ENCODE assay signal across 1 cellular context in the genomic region with DNA sequence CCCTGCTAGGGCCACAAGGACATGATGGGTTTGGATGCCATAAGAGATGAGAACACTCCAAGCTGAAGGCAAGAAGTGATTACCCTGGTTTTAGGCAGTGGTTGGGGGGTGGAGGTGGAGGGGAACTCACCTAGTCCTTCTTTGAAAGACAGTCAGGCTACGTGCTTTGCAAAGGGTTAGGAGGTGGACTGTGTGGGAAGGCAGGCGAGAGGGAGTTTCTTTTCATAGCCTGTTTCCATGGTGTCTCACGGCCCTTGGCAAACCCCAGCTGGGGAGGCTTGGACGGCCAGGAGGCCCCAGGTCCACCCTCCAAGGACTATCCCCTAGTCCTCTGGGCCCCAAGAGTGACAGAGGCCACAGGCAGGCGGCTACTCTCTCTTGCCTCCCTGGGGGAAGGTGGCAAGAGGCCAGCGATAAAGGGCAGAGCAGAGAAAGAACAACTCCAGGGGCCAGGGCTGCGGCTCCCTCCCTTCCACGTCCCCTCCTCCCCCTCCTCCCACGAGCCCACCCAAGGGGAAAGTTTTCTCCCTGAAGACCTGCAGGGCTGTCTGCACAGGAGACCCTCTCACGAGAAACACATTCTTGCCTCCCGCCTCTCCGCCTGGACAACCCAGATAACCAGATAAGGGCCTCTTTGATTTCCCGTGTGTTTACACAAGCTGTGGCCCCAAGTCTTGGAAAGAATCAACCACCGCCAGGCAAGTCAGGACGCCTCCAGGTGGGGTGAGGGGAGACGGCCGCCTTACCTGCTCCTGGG.
TF ChIP-seq lines count a peak whose summit lies in the region.

No MANE protein-coding gene starts in this region.

TF ChIP-seq in HepG2, 621 proteins besides CTCF, POLR2A, EP300 and RAD21 (continued from another document and continues in another):
- TF ChIP-seq PRDM15 (CRISPR knock-in tag; IDR thresholded peaks at IDR 0.05) (no peak), HDAC1 (CRISPR knock-in tag; IDR thresholded peaks at IDR 0.05) (0 out of 2 replicates have a peak, but pooled peaks have one; percentile 22), HHEX (CRISPR knock-in tag; IDR thresholded peaks at IDR 0.05) (peak; percentile 3; the same call in 1 of the 2 replicates), ZNF569 (CRISPR knock-in tag; IDR thresholded peaks at IDR 0.05; ENCODE audit: borderline replicate concordance) (no peak), AGO2 (optimal IDR thresholded peaks at IDR 0.05; ENCODE audit: low read depth, low read length) (no peak), SAP130 (CRISPR knock-in tag; IDR thresholded peaks at IDR 0.05; ENCODE audit: low read depth) (0 out of 2 replicates have a peak, but pooled peaks have one; percentile 10), HNRNPUL1 (IDR thresholded peaks at IDR 0.05; ENCODE audit: low read depth, low read length) (no peak), MATR3 (CRISPR knock-in tag; IDR thresholded peaks at IDR 0.05) (no peak), ZNF160 (CRISPR knock-in tag; IDR thresholded peaks at IDR 0.05) (no peak), PHF20 (CRISPR knock-in tag; IDR thresholded peaks at IDR 0.05) (no peak), MNT (IDR thresholded peaks at IDR 0.05) (no peak), CEBPG (CRISPR knock-in tag; IDR thresholded peaks at IDR 0.05) (no peak), ERF (CRISPR knock-in tag; IDR thresholded peaks at IDR 0.05) (no peak), FOXA3 (CRISPR knock-in tag; IDR thresholded peaks at IDR 0.05) (peak; percentile 68), ZFAT (CRISPR knock-in tag; conservative IDR thresholded peaks at IDR 0.05) (no peak), ZNF331 (CRISPR knock-in tag; IDR thresholded peaks at IDR 0.05) (0 out of 2 replicates have a peak, but pooled peaks have one; percentile 38), SRSF4 (IDR thresholded peaks at IDR 0.05; ENCODE audit: low read depth, low read length, poor library complexity, severe bottlenecking) (no peak), ZNF33B (CRISPR knock-in tag; IDR thresholded peaks at IDR 0.05) (0 out of 2 replicates have a peak, but pooled peaks have one; percentile 8), ZBTB7A (CRISPR knock-in tag; IDR thresholded peaks at IDR 0.05) (peak; percentile 54; the same call in 1 of the 2 replicates), GATAD2A (CRISPR knock-in tag; IDR thresholded peaks at IDR 0.05) (peak; percentile 71), FOXP4 (CRISPR knock-in tag; IDR thresholded peaks at IDR 0.05) (0 out of 2 replicates have a peak, but pooled peaks have one; percentile 12), MAFK (conservative IDR thresholded peaks at IDR 0.05 in 1 of 2, IDR thresholded peaks at IDR 0.05 in 1 of 2; ENCODE audit: low read length in 2 of 2) (no peak), ZNF687 (CRISPR knock-in tag; IDR thresholded peaks at IDR 0.05) (peak; percentile 50), PHF21A (CRISPR knock-in tag; IDR thresholded peaks at IDR 0.05) (no peak), HNRNPL (IDR thresholded peaks at IDR 0.05; ENCODE audit: low read depth, low read length) (0 out of 2 replicates have a peak, but pooled peaks have one; percentile 31), ZIK1 (CRISPR knock-in tag; IDR thresholded peaks at IDR 0.05; ENCODE audit: borderline replicate concordance, low read depth) (0 out of 2 replicates have a peak, but pooled peaks have one; percentile 63), ZNF468 (CRISPR knock-in tag; IDR thresholded peaks at IDR 0.05) (no peak), ARID4A (CRISPR knock-in tag; IDR thresholded peaks at IDR 0.05; ENCODE audit: borderline replicate concordance) (0 out of 2 replicates have a peak, but pooled peaks have one; percentile 16), THAP9 (CRISPR knock-in tag; IDR thresholded peaks at IDR 0.05; ENCODE audit: borderline replicate concordance) (peak; percentile 22; the same call in 1 of the 2 replicates), ZNF547 (CRISPR knock-in tag; IDR thresholded peaks at IDR 0.05) (0 out of 2 replicates have a peak, but pooled peaks have one; percentile 9), ZNF143 (CRISPR knock-in tag; IDR thresholded peaks at IDR 0.05) (no peak), ELF3 (CRISPR knock-in tag; IDR thresholded peaks at IDR 0.05) (peak; percentile 19; the same call in 1 of the 2 replicates)
- TF ChIP-seq, protein P1, sequence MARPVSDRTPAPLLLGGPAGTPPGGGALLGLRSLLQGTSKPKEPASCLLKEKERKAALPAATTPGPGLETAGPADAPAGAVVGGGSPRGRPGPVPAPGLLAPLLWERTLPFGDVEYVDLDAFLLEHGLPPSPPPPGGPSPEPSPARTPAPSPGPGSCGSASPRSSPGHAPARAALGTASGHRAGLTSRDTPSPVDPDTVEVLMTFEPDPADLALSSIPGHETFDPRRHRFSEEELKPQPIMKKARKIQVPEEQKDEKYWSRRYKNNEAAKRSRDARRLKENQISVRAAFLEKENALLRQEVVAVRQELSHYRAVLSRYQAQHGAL (CRISPR knock-in tag; IDR thresholded peaks at IDR 0.05; ENCODE audit: not compliant biosample characterization), result no peak
- TF ChIP-seq, protein P2, sequence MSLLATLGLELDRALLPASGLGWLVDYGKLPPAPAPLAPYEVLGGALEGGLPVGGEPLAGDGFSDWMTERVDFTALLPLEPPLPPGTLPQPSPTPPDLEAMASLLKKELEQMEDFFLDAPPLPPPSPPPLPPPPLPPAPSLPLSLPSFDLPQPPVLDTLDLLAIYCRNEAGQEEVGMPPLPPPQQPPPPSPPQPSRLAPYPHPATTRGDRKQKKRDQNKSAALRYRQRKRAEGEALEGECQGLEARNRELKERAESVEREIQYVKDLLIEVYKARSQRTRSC (CRISPR knock-in tag; IDR thresholded peaks at IDR 0.05; ENCODE audit: low read depth), result no peak
